ENCODE assay signal across 8 cellular contexts in genomic region chr6:3118353-3119039, GRCh38. TPM values are rescaled to one million over a fixed set of nuclear protein-coding genes. Genes with fewer than 3 reads are reported as not detected.
DNase-seq lines count a peak whose midpoint lies in the region; TF ChIP-seq lines count a peak whose summit lies in the region.

TSS of gene BPHL (plus strand) at chr6:3118711. CDS start at chr6:3118741, 30 bp downstream.

- H3K4ac ChIP-seq in H9 (ENCODE audit: low read depth, low read length), result no peak within 1 kb of the TSS

- DNase-seq in H9 (peak; percentile 94), M059J (ENCODE audit: low read depth) (peak; percentile 92), activated gamma-delta T cell (lab: John Stamatoyannopoulos, UW) (peak; percentile 98), fibroblast of the conjunctiva (ENCODE audit: low read depth) (peak; percentile 93), nephron progenitor cell (peak; percentile 100)

- H3K23me2 ChIP-seq in H9 (ENCODE audit: insufficient read length, low read depth, low read length, poor library complexity, severe bottlenecking), result no peaks in the 10 kb centered on the region

- WGBS in H9 (ENCODE audit: extremely low coverage, insufficient read length, low lambda C conversion rate), result no CpG with 5 or more reads among the region's 89 CpGs

- H3K9ac ChIP-seq in ES-I3 (ENCODE audit: low read depth, low read length) (peak within 1 kb of the TSS; percentile 96), H9 (ENCODE audit: extremely low read depth, insufficient read length, low read length) (peak within 1 kb of the TSS; percentile 64)

- H3K27ac ChIP-seq in H9 (ENCODE audit: insufficient read length, low read depth, low read length), result peak within 1 kb of the TSS; percentile 27

- H3K4me2 ChIP-seq in H9 (ENCODE audit: insufficient read depth, insufficient read length, low read length), result peak within 1 kb of the TSS; percentile 66

- no peak within 1 kb of the TSS for H2AK5ac ChIP-seq in H9 (ENCODE audit: insufficient read length, low read length)

- no peak within 1 kb of the TSS for H2AFZ ChIP-seq in H9 (ENCODE audit: low read length)

- H4K8ac ChIP-seq in H9 (replicated peaks; ENCODE audit: insufficient read length, low read depth, low read length), result no peak within 1 kb of the TSS

- TF ChIP-seq CTCF in H9 (conservative IDR thresholded peaks at IDR 0.05) (no peak), nephron progenitor cell (IDR thresholded peaks at IDR 0.05) (no peak)

- no peaks in the 10 kb centered on the region; the same call in 1 of the 2 replicates for H3K79me2 ChIP-seq in H9 (ENCODE audit: insufficient read depth, low read length)

- no peak within 1 kb of the TSS for H4K91ac ChIP-seq in H9 (ENCODE audit: insufficient read length, low read depth, low read length)

- peak within 1 kb of the TSS; percentile 95 for H3K18ac ChIP-seq in H9 (ENCODE audit: insufficient read length, low read depth, low read length)

- H2BK15ac ChIP-seq in H9 (ENCODE audit: low read depth, low read length), result no peak within 1 kb of the TSS

- no peak within 1 kb of the TSS for H3T11ph ChIP-seq in H9 (ENCODE audit: low read length)

- H3K4me3 Mint-ChIP-seq in H9, result peak within 1 kb of the TSS; percentile 80
- H3K4me3 Mint-ChIP-seq in nephron progenitor cell, result peak within 1 kb of the TSS; percentile 89
- peak within 1 kb of the TSS; percentile 82 for H3K4me3 Mint-ChIP-seq in stimulated activated naive CD8-positive, alpha-beta T cell treated with anti-CD3 and anti-CD28 coated beads, Interleukin-15, Interleukin-2, amounts not matched to agents 100 ng/mL and 50 ng/mL, for 24 hours

- no peaks in the 10 kb centered on the region for H4K20me1 ChIP-seq in H9 (ENCODE audit: control insufficient read depth, insufficient read depth, insufficient read length)

- no peaks in the 10 kb centered on the region for H3K4me1 ChIP-seq in ES-I3 (ENCODE audit: insufficient read depth, low read length)
- H3K4me1 ChIP-seq in H9 (ENCODE audit: insufficient read depth, low read length), result no peaks in the 10 kb centered on the region; the same call in 1 of the 2 replicates

- H3K56ac ChIP-seq in H9 (ENCODE audit: insufficient read length, low read depth, low read length), result no peak within 1 kb of the TSS

- peak; percentile 96 for TF ChIP-seq POLR2A in Raji (IDR thresholded peaks at IDR 0.05; ENCODE audit: insufficient read depth, low read depth, low read length)

- peak within 1 kb of the TSS; percentile 80 to 94 (median 94) for H3K27ac Mint-ChIP-seq in H9
- H3K27ac Mint-ChIP-seq in nephron progenitor cell, result peak within 1 kb of the TSS; percentile 87
- peak within 1 kb of the TSS; percentile 61 for H3K27ac Mint-ChIP-seq in stimulated activated naive CD8-positive, alpha-beta T cell treated with anti-CD3 and anti-CD28 coated beads, Interleukin-15, Interleukin-2, amounts not matched to agents 100 ng/mL and 50 ng/mL, for 24 hours

- no peak within 1 kb of the TSS for H2BK12ac ChIP-seq in H9 (ENCODE audit: insufficient read length, low read depth, low read length)

- H3K27me3 ChIP-seq in H9 (ENCODE audit: insufficient read depth, low read length), result no peaks in the 10 kb centered on the region

- H3K9me3 ChIP-seq in ES-I3 (ENCODE audit: control insufficient read depth, insufficient read depth, low read length), result no peaks in the 10 kb centered on the region
- H3K9me3 ChIP-seq in H9 (ENCODE audit: control insufficient read depth, low read depth, low read length), result no peaks in the 10 kb centered on the region

- no peaks in the 10 kb centered on the region for H3K36me3 ChIP-seq in ES-I3 (ENCODE audit: insufficient read depth, low read length)

- H3K14ac ChIP-seq in H9 (ENCODE audit: insufficient read depth, low read length), result peak within 1 kb of the TSS; percentile 96

- H3K27me3 Mint-ChIP-seq in H9 (ENCODE audit: low read depth) (no peaks in the 10 kb centered on the region), nephron progenitor cell (ENCODE audit: low read depth, poor library complexity) (no peaks in the 10 kb centered on the region)
- H3K27me3 Mint-ChIP-seq in stimulated activated naive CD8-positive, alpha-beta T cell treated with anti-CD3 and anti-CD28 coated beads, Interleukin-15, Interleukin-2, amounts not matched to agents 100 ng/mL and 50 ng/mL, for 24 hours, result no peaks in the 10 kb centered on the region

- H4K5ac ChIP-seq in H9 (ENCODE audit: insufficient read length, low read depth, low read length), result no peak within 1 kb of the TSS

- H3K36me3 Mint-ChIP-seq in H9 (ENCODE audit: insufficient read depth in 1 of 3, low read depth in 3 of 3) (peaks cover 2 to 11% (median 7%) of the 10 kb centered on the region in 3 experiments), nephron progenitor cell (ENCODE audit: low read depth) (peaks cover 6% of the 10 kb centered on the region)
- peaks cover 10% of the 10 kb centered on the region for H3K36me3 Mint-ChIP-seq in stimulated activated naive CD8-positive, alpha-beta T cell treated with anti-CD3 and anti-CD28 coated beads, Interleukin-15, Interleukin-2, amounts not matched to agents 100 ng/mL and 50 ng/mL, for 24 hours (ENCODE audit: low read depth)

- no peaks in the 10 kb centered on the region; a peak in 1 of 5 replicates for H3K9me3 Mint-ChIP-seq in H9
- no peaks in the 10 kb centered on the region for H3K9me3 Mint-ChIP-seq in nephron progenitor cell
- H3K9me3 Mint-ChIP-seq in stimulated activated naive CD8-positive, alpha-beta T cell treated with anti-CD3 and anti-CD28 coated beads, Interleukin-15, Interleukin-2, amounts not matched to agents 100 ng/mL and 50 ng/mL, for 24 hours, result no peaks in the 10 kb centered on the region

- H3K4me1 Mint-ChIP-seq in H9 (peaks cover 19% of the 10 kb centered on the region in 2 experiments), nephron progenitor cell (peaks cover 44% of the 10 kb centered on the region)
- peaks cover 28% of the 10 kb centered on the region for H3K4me1 Mint-ChIP-seq in stimulated activated naive CD8-positive, alpha-beta T cell treated with anti-CD3 and anti-CD28 coated beads, Interleukin-15, Interleukin-2, amounts not matched to agents 100 ng/mL and 50 ng/mL, for 24 hours (ENCODE audit: low read depth)

- no peak within 1 kb of the TSS for H2BK5ac ChIP-seq in H9 (ENCODE audit: insufficient read length, low read length)

- no peak within 1 kb of the TSS for H2BK120ac ChIP-seq in H9 (ENCODE audit: low read depth, low read length, poor library complexity, severe bottlenecking)

- H3K79me1 ChIP-seq in H9 (ENCODE audit: insufficient read depth, low read depth, low read length, poor library complexity, severe bottlenecking), result no peaks in the 10 kb centered on the region

- H3K23ac ChIP-seq in H9 (ENCODE audit: insufficient read length, low read depth, low read length), result no peak within 1 kb of the TSS

- no peak within 1 kb of the TSS for H2BK20ac ChIP-seq in H9 (ENCODE audit: low read depth, low read length, poor library complexity, severe bottlenecking)

RNA-seq across cellular contexts. Expression of gene BPHL, which starts in this region (rescaled TPM):
- 48.7 and 50.2 TPM in 2 replicates for total RNA-seq in H9 (2021)
- total RNA-seq in M059J (2014; rRNA removed; shearing (Covaris generic)), result 11.6 and 19.7 TPM in 2 replicates

Comparison
In these comparisons a context has a peak if more than half of its experiments do, and no peak if none do; other contexts are left out.
1. Peak in every context shown above with its lines: DNase-seq and H3K27ac ChIP-seq.